1 cellular context compared by ENCODE assay signal in genomic region chr20:52820641-52821292, GRCh38.
TF ChIP-seq lines count a peak whose summit lies in the region.

No MANE protein-coding gene starts in this region.

TF ChIP-seq in HepG2, 621 proteins besides CTCF, POLR2A, EP300 and RAD21 (continued from another document):
- no peak for TF ChIP-seq MXD1 (CRISPR knock-in tag; IDR thresholded peaks at IDR 0.05)
- peak; percentile 86 for TF ChIP-seq ATF7 (IDR thresholded peaks at IDR 0.05)
- no peak for TF ChIP-seq ATF7 (CRISPR knock-in tag; IDR thresholded peaks at IDR 0.05)
- no peak for TF ChIP-seq HMGXB4 (CRISPR knock-in tag; IDR thresholded peaks at IDR 0.05; ENCODE audit: borderline replicate concordance in 1 of 2, low read depth in 1 of 2)
- no peak for TF ChIP-seq ZNF709 (CRISPR knock-in tag; IDR thresholded peaks at IDR 0.05)
- no peak for TF ChIP-seq ZNF142 (CRISPR knock-in tag; IDR thresholded peaks at IDR 0.05)
